In genomic region chr4:129498626-129499025, GRCh38 we compare ENCODE assay signal across 30 cellular contexts.
"Had no signal": no experiment of that assay in that cellular context is flagged by ENCODE, and none has a peak within 500 bp of the region (broad histone marks: within the 10 kb centered on the region; RNA-seq: fewer than 3 reads in every experiment).

No MANE protein-coding gene starts in this region.

- DNase-seq: activated CD4-positive, alpha-beta memory T cell treated with anti-CD3 and anti-CD28 coated beads, Interleukin-2, amount 10 ng/mL, durations not matched to agents 7 days and 5 days; activated CD4-positive, alpha-beta T cell treated with anti-CD3 and anti-CD28 coated beads for 1 hour; activated CD4-positive, alpha-beta T cell treated with anti-CD3 and anti-CD28 coated beads for 36 hours; activated CD4-positive, alpha-beta T cell treated with anti-CD3 and anti-CD28 coated beads for 48 hours; activated CD4-positive, alpha-beta T cell treated with anti-CD3 and anti-CD28 coated beads, Interleukin-2, amount 10 ng/mL, durations not matched to agents 7 days and 5 days; activated CD4-positive, alpha-beta T cell treated with anti-CD3 and anti-CD28 coated beads, Interleukin-2, amount 50 U/mL, for 48 hours; activated CD4-positive, CD25-positive, alpha-beta regulatory T cell; activated CD8-positive, alpha-beta memory T cell treated with anti-CD3 and anti-CD28 coated beads for 24 hours; activated CD8-positive, alpha-beta memory T cell treated with anti-CD3 and anti-CD28 coated beads, Interleukin-2, amount 10 ng/mL, durations not matched to agents 7 days and 5 days; activated CD8-positive, alpha-beta memory T cell treated with anti-CD3 and anti-CD28 coated beads, Interleukin-2, amount 50 U/mL, for 48 hours; activated CD8-positive, alpha-beta T cell treated with anti-CD3 and anti-CD28 coated beads, Interleukin-2, amount 10 ng/mL, durations not matched to agents 7 days and 5 days; activated effector memory CD4-positive, alpha-beta T cell treated with Interleukin-2 at 50 U/mL for 16 hours; activated gamma-delta T cell; activated naive CD4-positive, alpha-beta T cell treated with anti-CD3 and anti-CD28 coated beads, Interleukin-2, amount 10 ng/mL, durations not matched to agents 7 days and 5 days; activated naive CD4-positive, alpha-beta T cell treated with Interleukin-2 at 50 U/mL for 16 hours; activated naive CD8-positive, alpha-beta T cell treated with anti-CD3 and anti-CD28 coated beads, Interleukin-2, amount 10 ng/mL, durations not matched to agents 7 days and 5 days; activated naive CD8-positive, alpha-beta T cell treated with anti-CD3 and anti-CD28 coated beads, Interleukin-2, amount 50 U/mL, for 24 hours; activated T-cell treated with anti-CD3 and anti-CD28 coated beads, Interleukin-2, amount 50 U/mL, for 24 hours; activated T-cell treated with anti-CD3 and anti-CD28 coated beads, Interleukin-2, amount 50 U/mL, for 48 hours; amygdala; anterior cingulate cortex; caudate nucleus; T-helper 1 cell; T-helper 2 cell; T-helper 9 cell; WERI-Rb-1 had no signal

- H3K9me3 ChIP-seq: ascending aorta had no signal

- H3K27ac ChIP-seq: ascending aorta, cardiac muscle cell, WERI-Rb-1 had no signal

- H3K27me3 ChIP-seq: ascending aorta, cardiac muscle cell had no signal

- H3K4me1 ChIP-seq: ascending aorta had no signal

- H3K4me3 ChIP-seq: ascending aorta, cardiac muscle cell had no signal

- ATAC-seq: activated CD4-positive, alpha-beta T cell treated with anti-CD3 and anti-CD28 coated beads for 36 hours; activated CD4-positive, CD25-positive, alpha-beta regulatory T cell treated with anti-CD3 and anti-CD28 coated beads, Interleukin-2, amount 50 U/mL, for 24 hours; activated CD8-positive, alpha-beta memory T cell treated with anti-CD3 and anti-CD28 coated beads, Interleukin-2, amount 10 ng/mL, durations not matched to agents 7 days and 5 days; activated CD8-positive, alpha-beta T cell treated with anti-CD3 and anti-CD28 coated beads, Interleukin-2, amount 10 ng/mL, durations not matched to agents 7 days and 5 days; activated naive CD8-positive, alpha-beta T cell treated with anti-CD3 and anti-CD28 coated beads, Interleukin-2, amount 50 U/mL, for 24 hours; WTC11 had no signal

- H3K36me3 ChIP-seq: ascending aorta, cardiac muscle cell, WERI-Rb-1 had no signal
